ENCODE assay signal across 34 cellular contexts in the genomic region with DNA sequence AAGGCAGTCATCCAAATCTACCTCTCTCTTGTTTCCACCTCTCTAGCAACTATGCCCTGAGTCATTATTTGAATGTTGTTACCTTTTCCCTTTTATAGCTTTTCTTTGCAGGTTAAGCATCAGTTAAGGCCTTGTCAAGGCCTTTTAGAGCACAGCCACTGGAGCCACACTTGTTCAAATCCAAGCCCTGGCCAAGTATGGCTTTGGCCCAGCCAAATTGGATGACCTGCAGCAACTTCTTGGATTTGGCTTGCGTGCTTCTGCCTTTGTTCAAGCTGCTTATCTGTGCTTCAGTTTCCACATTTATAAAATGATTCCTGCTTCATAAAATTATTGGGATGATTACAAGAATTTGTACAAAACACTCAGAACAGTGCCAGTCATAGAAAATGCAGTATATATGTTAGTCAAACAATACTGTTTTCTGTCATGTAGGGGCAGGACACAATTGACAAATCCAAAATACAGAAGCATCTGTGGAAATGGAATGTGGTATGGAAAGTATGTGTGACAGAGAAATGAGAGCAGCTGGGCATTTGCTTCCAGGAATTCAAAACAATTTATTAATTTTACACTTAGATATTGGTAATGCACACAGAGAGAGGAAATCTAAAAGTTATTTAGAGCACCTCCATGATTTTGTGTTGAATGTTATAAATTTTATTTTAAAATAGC. TPM values are rescaled to one million over a fixed set of nuclear protein-coding genes. Genes with fewer than 3 reads are reported as not detected.
"Had no signal": no experiment of that assay in that cellular context is flagged by ENCODE, and none has a peak within 500 bp of the region (broad histone marks: within the 10 kb centered on the region; RNA-seq: fewer than 3 reads in every experiment).

No MANE protein-coding gene starts in this region.

- H3K27me3 ChIP-seq: ascending aorta, brain microvascular endothelial cell, left lung, pancreas, suprapubic skin, tibial artery had no signal

- ATAC-seq: activated CD4-positive, CD25-positive, alpha-beta regulatory T cell treated with anti-CD3 and anti-CD28 coated beads, Interleukin-2, amount 50 U/mL, for 24 hours; activated CD8-positive, alpha-beta T cell treated with anti-CD3 and anti-CD28 coated beads for 36 hours; effector memory CD8-positive, alpha-beta T cell; left lung; naive thymus-derived CD4-positive, alpha-beta T cell; pancreas; psoas muscle had no signal

- H3K4me3 Mint-ChIP-seq: activated CD8-positive, alpha-beta T cell treated with anti-CD3 and anti-CD28 coated beads for 36 hours; activated naive CD4-positive, alpha-beta T cell treated with anti-CD3 and anti-CD28 coated beads for 36 hours; activated naive CD8-positive, alpha-beta T cell treated with anti-CD3 and anti-CD28 coated beads for 36 hours; effector memory CD8-positive, alpha-beta T cell; naive thymus-derived CD4-positive, alpha-beta T cell; T-helper 1 cell treated with Interleukin-12 subunit alpha and Interleukin-12 subunit beta and Interleukin-4 antibody, amounts not matched to agents 30 μg/mL and 1 μg/mL, for 36 hours had no signal

- H3K4me3 ChIP-seq: ascending aorta, left lung, pancreas, psoas muscle, suprapubic skin, tibial artery had no signal

- FAIRE-seq: islet of Langerhans, pancreas had no signal

- H3K27me3 Mint-ChIP-seq: activated CD8-positive, alpha-beta T cell treated with anti-CD3 and anti-CD28 coated beads for 36 hours; activated naive CD8-positive, alpha-beta T cell treated with anti-CD3 and anti-CD28 coated beads for 36 hours; effector memory CD8-positive, alpha-beta T cell; naive thymus-derived CD4-positive, alpha-beta T cell had no signal

- H3K9me3 ChIP-seq: ascending aorta, left lung, pancreas, psoas muscle, suprapubic skin, tibial artery had no signal

- H3K27ac ChIP-seq: ascending aorta, brain microvascular endothelial cell, left lung, pancreas, psoas muscle, suprapubic skin, tibial artery, WERI-Rb-1 had no signal

- H3K4me1 ChIP-seq: left lung, pancreas, psoas muscle, suprapubic skin had no signal

- H3K36me3 ChIP-seq: ascending aorta, brain microvascular endothelial cell, pancreas, WERI-Rb-1 had no signal

- DNase-seq: activated CD4-positive, alpha-beta T cell treated with anti-CD3 and anti-CD28 coated beads for 48 hours; activated CD8-positive, alpha-beta T cell treated with anti-CD3 and anti-CD28 coated beads for 36 hours; activated effector memory CD4-positive, alpha-beta T cell treated with Interleukin-2 at 50 U/mL for 16 hours; activated naive CD4-positive, alpha-beta T cell treated with anti-CD3 and anti-CD28 coated beads for 36 hours; activated naive CD8-positive, alpha-beta T cell treated with anti-CD3 and anti-CD28 coated beads for 36 hours; activated T-cell treated with anti-CD3 and anti-CD28 coated beads, Interleukin-2, amount 50 U/mL, for 48 hours; brain microvascular endothelial cell; caudate nucleus; cortex of kidney; effector memory CD8-positive, alpha-beta T cell; foreskin fibroblast; left lung; mammary epithelial cell; naive thymus-derived CD4-positive, alpha-beta T cell; pancreas; psoas muscle; stimulated activated CD4-positive, alpha-beta T cell treated with anti-CD3 and anti-CD28 coated beads, Interleukin-15, amount 100 ng/mL, for 24 hours; stimulated activated CD4-positive, alpha-beta T cell treated with anti-CD3 and anti-CD28 coated beads, Interleukin-2, amount 100 ng/mL, for 24 hours; stimulated activated naive CD4-positive, alpha-beta T cell; SW 1271; T1000; tibial artery; WERI-Rb-1 had no signal

- H3K27ac Mint-ChIP-seq: activated CD8-positive, alpha-beta T cell treated with anti-CD3 and anti-CD28 coated beads for 36 hours; activated naive CD4-positive, alpha-beta T cell treated with anti-CD3 and anti-CD28 coated beads for 36 hours; activated naive CD8-positive, alpha-beta T cell treated with anti-CD3 and anti-CD28 coated beads for 36 hours; T-helper 1 cell treated with Interleukin-12 subunit alpha and Interleukin-12 subunit beta and Interleukin-4 antibody, amounts not matched to agents 30 μg/mL and 1 μg/mL, for 36 hours had no signal

- H3K9me3 Mint-ChIP-seq: activated naive CD4-positive, alpha-beta T cell treated with anti-CD3 and anti-CD28 coated beads for 36 hours; activated naive CD8-positive, alpha-beta T cell treated with anti-CD3 and anti-CD28 coated beads for 36 hours; effector memory CD8-positive, alpha-beta T cell had no signal

RNA-seq across cellular contexts. Expression of a gene that starts 17.9 kb away (rescaled TPM):
- total RNA-seq: ascending aorta, chondrocyte, endothelial cell of umbilical vein, fibroblast of lung, mucosa of gallbladder, pancreas, suprapubic skin, ureter had no signal
- polyA plus RNA-seq: endothelial cell of umbilical vein, fibroblast of lung, mammary epithelial cell, neural cell, pancreas had no signal

RNA-seq across cellular contexts. Expression of a gene that starts 53.1 kb away (rescaled TPM):
- total RNA-seq: ascending aorta, chondrocyte, endothelial cell of umbilical vein, fibroblast of lung, mucosa of gallbladder, psoas muscle, suprapubic skin had no signal
- polyA plus RNA-seq: fibroblast of lung, neural cell had no signal
